In the genomic region with DNA sequence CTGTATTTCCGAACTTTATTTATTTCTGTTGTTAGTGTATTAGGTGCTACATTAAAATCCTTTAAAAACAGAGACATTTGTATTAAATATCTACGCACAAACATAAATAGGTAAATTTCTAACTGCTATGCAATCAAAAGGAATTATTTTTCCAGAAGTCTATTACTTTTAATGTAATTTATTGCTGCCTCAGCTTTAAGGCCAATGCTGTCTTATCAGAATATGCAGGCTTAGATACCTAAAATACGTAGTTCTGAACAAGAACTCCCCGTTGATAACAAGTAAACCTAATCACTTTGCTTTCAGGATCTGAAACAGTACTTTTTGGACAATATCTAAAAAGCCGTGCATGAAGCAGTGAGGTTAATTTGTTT, we compare ENCODE assay signal across 22 cellular contexts. TPM values are rescaled to one million over a fixed set of nuclear protein-coding genes. Genes with fewer than 3 reads are reported as not detected.
DNase-seq lines count a peak whose midpoint lies in the region; ATAC-seq and TF ChIP-seq lines count a peak whose summit lies in the region.
"Had no signal": no experiment of that assay in that cellular context is flagged by ENCODE, and none has a peak within 500 bp of the region (broad histone marks: within the 10 kb centered on the region; RNA-seq: fewer than 3 reads in every experiment).

No MANE protein-coding gene starts in this region.

- H3K4me3 Mint-ChIP-seq in type B pancreatic cell = peak overlapping the region; percentile 68
- H3K4me3 Mint-ChIP-seq: CD8-positive, alpha-beta T cell had no signal

- H3K36me3 Mint-ChIP-seq in type B pancreatic cell = no peaks in the 10 kb centered on the region
- H3K36me3 Mint-ChIP-seq: CD8-positive, alpha-beta T cell; IgD-negative memory B cell had no signal

- no peak for DNase-seq in left ventricle myocardium inferior
- DNase-seq in Right ventricle myocardium inferior (ENCODE audit: missing footprints) = no peak
- peak; percentile 51 for DNase-seq in astrocyte of the spinal cord (ENCODE audit: low read depth, low spot score)
- DNase-seq in type B pancreatic cell (ENCODE audit: extremely low spot score, unreplicated experiment) = no peak
- DNase-seq in SHP77 treated with DMSO at 0.1 percent for 48 hours (lab: John Stamatoyannopoulos, UW) = no peak
- DNase-seq in NCI-H524 treated with DMSO at 0.1 percent for 48 hours (lab: John Stamatoyannopoulos, UW) = no peak
- DNase-seq: 8988T; CD8-positive, alpha-beta T cell; DND-41; GDM1; GOT3; NCI-H1417 treated with DMSO at 0.1 percent for 48 hours; NCI-H2029; NCI-H2171; NCI-H446; PC-3 had no signal

- in situ Hi-C loops in astrocyte of the spinal cord (cut with HindIII; ENCODE audit: low sequenced_read_pairs) = no loop called here

- H3K27ac ChIP-seq in left ventricle myocardium inferior (replicated peaks) (no peak overlapping the region), iPS-20b (ENCODE audit: low read length) (no peak overlapping the region)
- H3K27ac ChIP-seq: BLaER1, RWPE1 had no signal

- H3K27me3 ChIP-seq in left ventricle myocardium inferior (ENCODE audit: low read depth) (peaks cover 81% of the 10 kb centered on the region), iPS-20b (ENCODE audit: insufficient read depth, low read length) (peaks cover 57% of the 10 kb centered on the region)

- H3K4me1 ChIP-seq in left ventricle myocardium inferior (peaks cover 7% of the 10 kb centered on the region), iPS-20b (ENCODE audit: insufficient read depth, low read length) (peaks cover 10% of the 10 kb centered on the region; the same call in 1 of the 2 replicates)
- H3K4me1 ChIP-seq: BLaER1 had no signal

- H3K27me3 Mint-ChIP-seq in type B pancreatic cell = peaks cover 67% of the 10 kb centered on the region

- peaks cover 22% of the 10 kb centered on the region for H3K4me1 Mint-ChIP-seq in type B pancreatic cell (ENCODE audit: unreplicated experiment)

- H3K9ac ChIP-seq in iPS-20b (ENCODE audit: low read depth, low read length) = no peak overlapping the region
- H3K9ac ChIP-seq: BLaER1 had no signal

- peaks cover 17% of the 10 kb centered on the region for H3K9me3 ChIP-seq in left ventricle myocardium inferior (replicated peaks)
- no peaks in the 10 kb centered on the region for H3K9me3 ChIP-seq in iPS-20b (ENCODE audit: insufficient read depth, low read depth, low read length)

- no peak for ATAC-seq in Right ventricle myocardium inferior
- ATAC-seq in HG03196 (IDR thresholded peaks at IDR 0.05; ENCODE audit: unreplicated experiment) = no peak
- ATAC-seq: CD8-positive, alpha-beta T cell; PC-3 had no signal

- TF ChIP-seq CTCF in left ventricle myocardium inferior (IDR thresholded peaks at IDR 0.05; ENCODE audit: borderline replicate concordance) = no peak
- TF ChIP-seq CTCF in astrocyte of the spinal cord (IDR thresholded peaks at IDR 0.05; ENCODE audit: low read depth, low read length) = no peak
- no peak for TF ChIP-seq CTCF in type B pancreatic cell (conservative IDR thresholded peaks at IDR 0.05)

- intact Hi-C loops in left ventricle myocardium inferior (cut with micrococcal nuclease) (no loop called here), Right ventricle myocardium inferior (cut with DNase I) (no loop called here)

- H3K27ac Mint-ChIP-seq in type B pancreatic cell = no peak overlapping the region
- H3K27ac Mint-ChIP-seq: CD8-positive, alpha-beta T cell had no signal

- no peaks in the 10 kb centered on the region for H3K36me3 ChIP-seq in left ventricle myocardium inferior
- H3K36me3 ChIP-seq in iPS-20b (ENCODE audit: insufficient read depth, low read depth, low read length) = no peaks in the 10 kb centered on the region
- H3K36me3 ChIP-seq: BLaER1 had no signal

- no peaks in the 10 kb centered on the region for H3K9me3 Mint-ChIP-seq in type B pancreatic cell

- peak overlapping the region; percentile 50 for H3K4me3 ChIP-seq in left ventricle myocardium inferior
- H3K4me3 ChIP-seq in astrocyte of the spinal cord (ENCODE audit: low read depth, low read length) = no peak overlapping the region
- peak overlapping the region; percentile 73 for H3K4me3 ChIP-seq in iPS-20b (ENCODE audit: low read length)
- H3K4me3 ChIP-seq: BLaER1, GM12878 had no signal

RNA-seq across cellular contexts. Expression of a gene that starts 33.3 kb away (rescaled TPM):
- 5.3 TPM for total RNA-seq in left ventricle myocardium inferior
- 5.2 TPM for total RNA-seq in Right ventricle myocardium inferior
- 0.36 and 1.3 TPM in 2 replicates for total RNA-seq in type B pancreatic cell (ENCODE audit: low replicate concordance)
- total RNA-seq: CD8-positive, alpha-beta T cell; PC-3 had no signal
